In the genomic region with DNA sequence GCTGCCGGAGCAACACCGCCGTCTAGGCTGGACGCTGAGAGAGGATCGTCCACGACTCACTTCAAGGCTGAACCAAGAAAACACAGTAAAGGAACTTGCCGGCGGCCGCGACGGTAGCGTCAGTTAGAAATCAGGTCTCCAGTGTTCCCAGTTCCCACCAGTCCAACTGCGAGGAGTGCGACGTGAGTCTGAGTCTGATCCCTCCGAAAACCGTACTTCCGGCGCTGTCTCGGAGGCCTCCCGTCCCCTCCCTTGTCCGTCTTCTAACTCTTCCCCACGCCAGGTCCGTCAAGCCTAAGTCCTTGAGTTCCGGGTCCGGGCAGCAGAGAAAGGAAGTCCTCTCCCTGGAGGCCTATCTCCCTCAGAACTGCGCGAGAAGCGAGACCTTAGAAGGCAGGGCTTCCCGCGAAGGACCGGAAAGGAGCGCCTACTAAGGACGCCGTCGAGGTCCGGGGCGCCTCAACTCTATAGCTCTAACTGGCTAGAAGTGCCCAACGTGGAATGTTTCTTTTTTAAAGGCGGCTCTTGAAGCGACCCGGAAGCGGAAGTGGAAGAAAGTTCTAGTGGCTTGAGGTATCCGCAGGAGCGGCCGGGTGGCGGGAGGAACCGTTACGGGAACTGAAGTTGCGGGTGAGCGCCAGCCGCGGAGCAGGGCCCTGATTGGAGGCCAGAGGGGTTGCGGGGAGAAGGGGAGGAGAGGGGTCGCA, we compare ENCODE assay signal across 1 cellular context.
TF ChIP-seq lines count a peak whose summit lies in the region.

A gene with protein sequence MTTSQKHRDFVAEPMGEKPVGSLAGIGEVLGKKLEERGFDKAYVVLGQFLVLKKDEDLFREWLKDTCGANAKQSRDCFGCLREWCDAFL (plus strand): TSS at position 563 of the 707 bp plus-strand sequence. CDS start 748 bp downstream, outside the sequence.
A gene with protein sequence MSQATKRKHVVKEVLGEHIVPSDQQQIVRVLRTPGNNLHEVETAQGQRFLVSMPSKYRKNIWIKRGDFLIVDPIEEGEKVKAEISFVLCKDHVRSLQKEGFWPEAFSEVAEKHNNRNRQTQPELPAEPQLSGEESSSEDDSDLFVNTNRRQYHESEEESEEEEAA (minus strand): TSS at position 217 of the 707 bp plus-strand sequence. CDS start 1,768 bp downstream, outside the sequence.

TF ChIP-seq in K562, 482 proteins besides CTCF, POLR2A, EP300 and RAD21 (continued from another document and continues in another):
- TF ChIP-seq, protein P1, sequence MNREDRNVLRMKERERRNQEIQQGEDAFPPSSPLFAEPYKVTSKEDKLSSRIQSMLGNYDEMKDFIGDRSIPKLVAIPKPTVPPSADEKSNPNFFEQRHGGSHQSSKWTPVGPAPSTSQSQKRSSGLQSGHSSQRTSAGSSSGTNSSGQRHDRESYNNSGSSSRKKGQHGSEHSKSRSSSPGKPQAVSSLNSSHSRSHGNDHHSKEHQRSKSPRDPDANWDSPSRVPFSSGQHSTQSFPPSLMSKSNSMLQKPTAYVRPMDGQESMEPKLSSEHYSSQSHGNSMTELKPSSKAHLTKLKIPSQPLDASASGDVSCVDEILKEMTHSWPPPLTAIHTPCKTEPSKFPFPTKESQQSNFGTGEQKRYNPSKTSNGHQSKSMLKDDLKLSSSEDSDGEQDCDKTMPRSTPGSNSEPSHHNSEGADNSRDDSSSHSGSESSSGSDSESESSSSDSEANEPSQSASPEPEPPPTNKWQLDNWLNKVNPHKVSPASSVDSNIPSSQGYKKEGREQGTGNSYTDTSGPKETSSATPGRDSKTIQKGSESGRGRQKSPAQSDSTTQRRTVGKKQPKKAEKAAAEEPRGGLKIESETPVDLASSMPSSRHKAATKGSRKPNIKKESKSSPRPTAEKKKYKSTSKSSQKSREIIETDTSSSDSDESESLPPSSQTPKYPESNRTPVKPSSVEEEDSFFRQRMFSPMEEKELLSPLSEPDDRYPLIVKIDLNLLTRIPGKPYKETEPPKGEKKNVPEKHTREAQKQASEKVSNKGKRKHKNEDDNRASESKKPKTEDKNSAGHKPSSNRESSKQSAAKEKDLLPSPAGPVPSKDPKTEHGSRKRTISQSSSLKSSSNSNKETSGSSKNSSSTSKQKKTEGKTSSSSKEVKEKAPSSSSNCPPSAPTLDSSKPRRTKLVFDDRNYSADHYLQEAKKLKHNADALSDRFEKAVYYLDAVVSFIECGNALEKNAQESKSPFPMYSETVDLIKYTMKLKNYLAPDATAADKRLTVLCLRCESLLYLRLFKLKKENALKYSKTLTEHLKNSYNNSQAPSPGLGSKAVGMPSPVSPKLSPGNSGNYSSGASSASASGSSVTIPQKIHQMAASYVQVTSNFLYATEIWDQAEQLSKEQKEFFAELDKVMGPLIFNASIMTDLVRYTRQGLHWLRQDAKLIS (CRISPR knock-in tag; IDR thresholded peaks at IDR 0.05), result peak; percentile 92
- TF ChIP-seq, protein P2, sequence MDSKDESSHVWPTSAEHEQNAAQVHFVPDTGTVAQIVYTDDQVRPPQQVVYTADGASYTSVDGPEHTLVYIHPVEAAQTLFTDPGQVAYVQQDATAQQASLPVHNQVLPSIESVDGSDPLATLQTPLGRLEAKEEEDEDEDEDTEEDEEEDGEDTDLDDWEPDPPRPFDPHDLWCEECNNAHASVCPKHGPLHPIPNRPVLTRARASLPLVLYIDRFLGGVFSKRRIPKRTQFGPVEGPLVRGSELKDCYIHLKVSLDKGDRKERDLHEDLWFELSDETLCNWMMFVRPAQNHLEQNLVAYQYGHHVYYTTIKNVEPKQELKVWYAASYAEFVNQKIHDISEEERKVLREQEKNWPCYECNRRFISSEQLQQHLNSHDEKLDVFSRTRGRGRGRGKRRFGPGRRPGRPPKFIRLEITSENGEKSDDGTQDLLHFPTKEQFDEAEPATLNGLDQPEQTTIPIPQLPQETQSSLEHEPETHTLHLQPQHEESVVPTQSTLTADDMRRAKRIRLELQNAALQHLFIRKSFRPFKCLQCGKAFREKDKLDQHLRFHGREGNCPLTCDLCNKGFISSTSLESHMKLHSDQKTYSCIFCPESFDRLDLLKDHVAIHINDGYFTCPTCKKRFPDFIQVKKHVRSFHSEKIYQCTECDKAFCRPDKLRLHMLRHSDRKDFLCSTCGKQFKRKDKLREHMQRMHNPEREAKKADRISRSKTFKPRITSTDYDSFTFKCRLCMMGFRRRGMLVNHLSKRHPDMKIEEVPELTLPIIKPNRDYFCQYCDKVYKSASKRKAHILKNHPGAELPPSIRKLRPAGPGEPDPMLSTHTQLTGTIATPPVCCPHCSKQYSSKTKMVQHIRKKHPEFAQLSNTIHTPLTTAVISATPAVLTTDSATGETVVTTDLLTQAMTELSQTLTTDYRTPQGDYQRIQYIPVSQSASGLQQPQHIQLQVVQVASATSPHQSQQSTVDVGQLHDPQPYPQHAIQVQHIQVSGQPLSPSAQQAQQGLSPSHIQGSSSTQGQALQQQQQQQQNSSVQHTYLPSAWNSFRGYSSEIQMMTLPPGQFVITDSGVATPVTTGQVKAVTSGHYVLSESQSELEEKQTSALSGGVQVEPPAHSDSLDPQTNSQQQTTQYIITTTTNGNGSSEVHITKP (IDR thresholded peaks at IDR 0.05; ENCODE audit: partially characterized antibody), result peak; percentile 60
- TF ChIP-seq, protein P3, sequence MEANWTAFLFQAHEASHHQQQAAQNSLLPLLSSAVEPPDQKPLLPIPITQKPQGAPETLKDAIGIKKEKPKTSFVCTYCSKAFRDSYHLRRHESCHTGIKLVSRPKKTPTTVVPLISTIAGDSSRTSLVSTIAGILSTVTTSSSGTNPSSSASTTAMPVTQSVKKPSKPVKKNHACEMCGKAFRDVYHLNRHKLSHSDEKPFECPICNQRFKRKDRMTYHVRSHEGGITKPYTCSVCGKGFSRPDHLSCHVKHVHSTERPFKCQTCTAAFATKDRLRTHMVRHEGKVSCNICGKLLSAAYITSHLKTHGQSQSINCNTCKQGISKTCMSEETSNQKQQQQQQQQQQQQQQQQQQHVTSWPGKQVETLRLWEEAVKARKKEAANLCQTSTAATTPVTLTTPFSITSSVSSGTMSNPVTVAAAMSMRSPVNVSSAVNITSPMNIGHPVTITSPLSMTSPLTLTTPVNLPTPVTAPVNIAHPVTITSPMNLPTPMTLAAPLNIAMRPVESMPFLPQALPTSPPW (CRISPR knock-in tag; IDR thresholded peaks at IDR 0.05), result peak; percentile 88
- TF ChIP-seq KHSRP (IDR thresholded peaks at IDR 0.05) (no peak), MCM7 (IDR thresholded peaks at IDR 0.05) (no peak), HLTF (IDR thresholded peaks at IDR 0.05) (peak; percentile 52; the same call in 1 of the 2 replicates), GATAD2A (IDR thresholded peaks at IDR 0.05) (no peak), ZNF668 (CRISPR knock-in tag; IDR thresholded peaks at IDR 0.05) (no peak), NCOA2 (IDR thresholded peaks at IDR 0.05; ENCODE audit: partially characterized antibody in 2 of 2) (no peak), POLR3A (IDR thresholded peaks at IDR 0.05; ENCODE audit: borderline replicate concordance, extremely low read depth, insufficient read depth, insufficient read length) (no peak), PHB (CRISPR knock-in tag; IDR thresholded peaks at IDR 0.05) (no peak), THRA (IDR thresholded peaks at IDR 0.05) (no peak), U2AF2 (optimal IDR thresholded peaks at IDR 0.05; ENCODE audit: low read depth, low read length) (no peak), ZKSCAN8 (CRISPR knock-in tag; IDR thresholded peaks at IDR 0.05) (no peak), PCBP1 (IDR thresholded peaks at IDR 0.05; ENCODE audit: low read depth, low read length, poor library complexity, severe bottlenecking) (no peak), GABPB1 (CRISPR knock-in tag; IDR thresholded peaks at IDR 0.05) (peak; percentile 100), SPI1 (IDR thresholded peaks at IDR 0.05; ENCODE audit: borderline replicate concordance, low read depth, low read length) (peak; percentile 71; the same call in 1 of the 2 replicates), ZC3H8 (IDR thresholded peaks at IDR 0.05) (0 out of 2 replicates have a peak, but pooled peaks have one; percentile 59), ZNF764 (CRISPR knock-in tag; IDR thresholded peaks at IDR 0.05; ENCODE audit: low read depth) (no peak), ZNF143 (CRISPR knock-in tag; IDR thresholded peaks at IDR 0.05) (peak; percentile 46; the same call in 1 of the 2 replicates), DMBX1 (CRISPR knock-in tag; IDR thresholded peaks at IDR 0.05; ENCODE audit: borderline replicate concordance) (no peak), MLX (CRISPR knock-in tag; conservative IDR thresholded peaks at IDR 0.05) (0 out of 4 replicates have a peak, but pooled peaks of 1 of the 2 experiments have one; percentile 78), ZNF133 (CRISPR knock-in tag; IDR thresholded peaks at IDR 0.05) (no peak), PRPF4 (IDR thresholded peaks at IDR 0.05; ENCODE audit: insufficient read depth, low read depth, low read length, poor library complexity, severe bottlenecking) (no peak), RBM25 (IDR thresholded peaks at IDR 0.05; ENCODE audit: low read depth, low read length, severe bottlenecking) (peak; percentile 22), PHF20 (IDR thresholded peaks at IDR 0.05; ENCODE audit: partially characterized antibody) (peak; percentile 99), NFIX (CRISPR knock-in tag; IDR thresholded peaks at IDR 0.05; ENCODE audit: low read depth) (no peak), ZNF589 (CRISPR knock-in tag; IDR thresholded peaks at IDR 0.05; ENCODE audit: low read depth) (peak; percentile 71; the same call in 1 of the 2 replicates), XRCC4 (IDR thresholded peaks at IDR 0.05; ENCODE audit: extremely low read depth, insufficient read depth, insufficient read length) (no peak), TSHZ1 (CRISPR knock-in tag; IDR thresholded peaks at IDR 0.05) (no peak), ZNF239 (CRISPR knock-in tag; IDR thresholded peaks at IDR 0.05) (no peak), HMG20A (CRISPR knock-in tag; conservative IDR thresholded peaks at IDR 0.05) (no peak), ZNF780A (CRISPR knock-in tag; IDR thresholded peaks at IDR 0.05) (no peak), SRF (CRISPR knock-in tag; IDR thresholded peaks at IDR 0.05) (peak; percentile 55 to 80; a peak in 2 of 4 replicates)
- TF ChIP-seq, protein P4, sequence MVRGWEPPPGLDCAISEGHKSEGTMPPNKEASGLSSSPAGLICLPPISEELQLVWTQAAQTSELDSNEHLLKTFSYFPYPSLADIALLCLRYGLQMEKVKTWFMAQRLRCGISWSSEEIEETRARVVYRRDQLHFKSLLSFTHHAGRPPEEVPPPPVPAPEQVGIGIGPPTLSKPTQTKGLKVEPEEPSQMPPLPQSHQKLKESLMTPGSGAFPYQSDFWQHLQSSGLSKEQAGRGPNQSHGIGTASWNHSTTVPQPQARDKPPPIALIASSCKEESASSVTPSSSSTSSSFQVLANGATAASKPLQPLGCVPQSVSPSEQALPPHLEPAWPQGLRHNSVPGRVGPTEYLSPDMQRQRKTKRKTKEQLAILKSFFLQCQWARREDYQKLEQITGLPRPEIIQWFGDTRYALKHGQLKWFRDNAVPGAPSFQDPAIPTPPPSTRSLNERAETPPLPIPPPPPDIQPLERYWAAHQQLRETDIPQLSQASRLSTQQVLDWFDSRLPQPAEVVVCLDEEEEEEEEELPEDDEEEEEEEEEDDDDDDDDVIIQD (CRISPR knock-in tag; IDR thresholded peaks at IDR 0.05), result no peak
- TF ChIP-seq, protein P5, sequence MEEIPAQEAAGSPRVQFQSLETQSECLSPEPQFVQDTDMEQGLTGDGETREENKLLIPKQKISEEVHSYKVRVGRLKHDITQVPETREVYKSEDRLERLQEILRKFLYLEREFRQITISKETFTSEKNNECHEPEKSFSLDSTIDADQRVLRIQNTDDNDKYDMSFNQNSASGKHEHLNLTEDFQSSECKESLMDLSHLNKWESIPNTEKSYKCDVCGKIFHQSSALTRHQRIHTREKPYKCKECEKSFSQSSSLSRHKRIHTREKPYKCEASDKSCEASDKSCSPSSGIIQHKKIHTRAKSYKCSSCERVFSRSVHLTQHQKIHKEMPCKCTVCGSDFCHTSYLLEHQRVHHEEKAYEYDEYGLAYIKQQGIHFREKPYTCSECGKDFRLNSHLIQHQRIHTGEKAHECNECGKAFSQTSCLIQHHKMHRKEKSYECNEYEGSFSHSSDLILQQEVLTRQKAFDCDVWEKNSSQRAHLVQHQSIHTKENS (CRISPR knock-in tag; IDR thresholded peaks at IDR 0.05), result no peak
- TF ChIP-seq, protein P6, sequence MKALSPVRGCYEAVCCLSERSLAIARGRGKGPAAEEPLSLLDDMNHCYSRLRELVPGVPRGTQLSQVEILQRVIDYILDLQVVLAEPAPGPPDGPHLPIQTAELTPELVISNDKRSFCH (CRISPR knock-in tag; IDR thresholded peaks at IDR 0.05), result no peak
- TF ChIP-seq, protein P6 (tag; IDR thresholded peaks at IDR 0.05), result peak; percentile 85
